ENCODE assay signal across 8 cellular contexts in the genomic region with DNA sequence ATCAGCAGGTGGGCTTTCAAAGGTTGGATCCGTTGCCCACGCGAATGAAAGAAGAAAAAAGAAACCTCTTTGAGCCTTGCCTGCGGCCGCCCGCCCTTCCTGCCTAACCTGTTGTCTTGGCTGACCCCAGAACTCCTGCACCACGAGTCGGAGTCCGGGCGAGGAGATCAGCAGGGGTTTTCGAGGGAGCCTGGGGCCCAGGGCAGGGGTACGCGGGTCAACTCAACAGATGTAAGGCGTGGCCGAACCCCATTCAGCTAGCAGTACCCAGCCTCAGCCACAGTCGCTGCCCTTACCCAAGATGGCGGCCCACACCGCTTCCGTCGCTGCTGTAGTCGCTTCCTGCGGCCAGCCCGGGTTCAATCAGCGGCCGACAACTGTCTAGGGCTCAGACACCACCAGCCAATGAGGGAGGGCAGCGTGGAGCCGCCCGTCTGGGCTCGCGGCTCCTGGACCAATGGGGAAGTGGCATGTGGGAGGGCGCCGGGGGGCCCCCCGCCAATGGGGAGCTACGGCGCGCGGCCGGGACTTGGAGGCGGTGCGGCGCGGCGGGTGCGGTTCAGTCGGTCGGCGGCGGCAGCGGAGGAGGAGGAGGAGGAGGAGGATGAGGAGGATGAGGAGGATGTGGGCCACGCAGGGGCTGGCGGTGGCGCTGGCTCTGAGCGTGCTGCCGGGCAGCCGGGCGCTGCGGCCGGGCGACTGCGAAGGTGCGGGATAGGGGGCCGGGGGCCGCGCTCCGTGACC. TPM values are rescaled to one million over a fixed set of nuclear protein-coding genes. Genes with fewer than 3 reads are reported as not detected.
DNase-seq lines count a peak whose midpoint lies in the region; ATAC-seq and TF ChIP-seq lines count a peak whose summit lies in the region.

A gene (plus strand): TSS at position 562 of the 744 bp plus-strand sequence. CDS start 52 bp downstream, at position 614.

- POLR2A ChIA-PET in activated B cell treated with CpG ODN at 0.5 μM for 24 hours (lab: Charles Lee): interaction anchor here (0.6 to 3.8 kb wide), 21 partner anchors 10 to 1661 kb away, joined by 3 to 31 read pairs (median 5); a partner anchor contains a TSS

- H3K4me3 Mint-ChIP-seq in activated B cell treated with CpG ODN at 0.5 μM for 24 hours: peak within 1 kb of the TSS; percentile 99

- CTCF ChIA-PET in activated B cell treated with CpG ODN at 0.5 μM for 24 hours (lab: Charles Lee): interaction anchor here (1.0 to 1.8 kb wide), 6 partner anchors 13 to 770 kb away, joined by 3 to 5 read pairs (median 4); a partner anchor contains a TSS

- intact Hi-C loops in activated B cell treated with CpG ODN at 0.5 μM for 24 hours (cut with micrococcal nuclease): loop anchor here (1.0 to 5.0 kb wide), 6 partner anchors 115 to 1152 kb away; a partner anchor contains a TSS

- no peak for TF ChIP-seq CTCF in activated B cell treated with CpG ODN at 0.5 μM for 24 hours (IDR thresholded peaks at IDR 0.05)

- DNase-seq in AG08396 (ENCODE audit: low spot score) (peak; percentile 100), NCI-H345 (lab: John Stamatoyannopoulos, UW) (peak; percentile 95), activated B cell treated with CpG ODN at 0.5 μM for 24 hours (peak; percentile 89), caudate nucleus (lab: John Stamatoyannopoulos, UW) (peak; percentile 84 to 99 (median 97)), iPS-NIHi7 (ENCODE audit: extremely low spot score) (peak; percentile 100), smooth muscle cell of the brain vasculature (ENCODE audit: low read depth, low spot score) (peak; percentile 95)

- H3K27ac ChIP-seq in caudate nucleus (ENCODE audit: low read depth, low read length): peak within 1 kb of the TSS; percentile 96

- no peaks in the 10 kb centered on the region for H3K27me3 Mint-ChIP-seq in activated B cell treated with CpG ODN at 0.5 μM for 24 hours

- H3K9me3 Mint-ChIP-seq in activated B cell treated with CpG ODN at 0.5 μM for 24 hours: no peaks in the 10 kb centered on the region

- in situ Hi-C loops in GM18951 (cut with MboI; ENCODE audit: low sequenced_read_pairs, unreplicated experiment): loop anchor here (25.0 kb wide), 1 partner anchor 773 kb away; a partner anchor contains a TSS

- ATAC-seq in HG03196 (IDR thresholded peaks at IDR 0.05; ENCODE audit: unreplicated experiment) (peak; percentile 92), activated B cell treated with CpG ODN at 0.5 μM for 24 hours (ENCODE audit: low read depth) (peak; percentile 95)

- peak; percentile 96 for TF ChIP-seq POLR2A in GM18951 (IDR thresholded peaks at IDR 0.05; ENCODE audit: extremely low read depth, insufficient read depth, insufficient read length)

- peaks cover 49% of the 10 kb centered on the region for H3K4me1 Mint-ChIP-seq in activated B cell treated with CpG ODN at 0.5 μM for 24 hours

- peaks cover 32% of the 10 kb centered on the region for H3K36me3 Mint-ChIP-seq in activated B cell treated with CpG ODN at 0.5 μM for 24 hours (ENCODE audit: low read depth)

- peak within 1 kb of the TSS; percentile 98 for H3K27ac Mint-ChIP-seq in activated B cell treated with CpG ODN at 0.5 μM for 24 hours

RNA-seq across cellular contexts. Expression of the gene that starts here (rescaled TPM):
- 64.2 and 66.1 TPM in 2 replicates for total RNA-seq in activated B cell treated with CpG ODN at 0.5 μM for 24 hours

Comparison
In these comparisons a context has a peak if more than half of its experiments do, and no peak if none do; other contexts are left out.
1. Peak in every context shown above with its lines: DNase-seq, ATAC-seq and H3K27ac ChIP-seq.